ENCODE assay signal across 8 cellular contexts in genomic region chrX:48890296-48890925, GRCh38. TPM values are rescaled to one million over a fixed set of nuclear protein-coding genes. Genes with fewer than 3 reads are reported as not detected.
A peak's percentile ranks its signal among the peaks of the same experiment; 100 is the strongest.
DNase-seq lines count a peak whose midpoint lies in the region; ATAC-seq, FAIRE-seq and TF ChIP-seq lines count a peak whose summit lies in the region.

No MANE protein-coding gene starts in this region.

- H3K4me2 ChIP-seq in skeletal muscle satellite cell (ENCODE audit: low read length): peak overlapping the region; percentile 85

- CTCF ChIA-PET in Panc1 (lab: Charles Lee): no interaction called here

- in situ Hi-C loops in Panc1 (cut with HindIII; ENCODE audit: low pct_unique_long_range_greater_than_20kb, low sequenced_read_pairs): no loop called here

- no TSS peak for BruUV-seq in Panc1 (replicated peaks; lab: Mats Ljungman, UMichigan)

- intact Hi-C loops in Panc1 (cut with micrococcal nuclease; ENCODE audit: unreplicated experiment) (no loop called here), esophagus squamous epithelium (cut with DNase I) (no loop called here)

- no peaks in the 10 kb centered on the region for H3K9me3 ChIP-seq in Panc1 (ENCODE audit: control insufficient read depth, insufficient read depth, low read depth, low read length)
- no peaks in the 10 kb centered on the region for H3K9me3 ChIP-seq in esophagus squamous epithelium
- no peaks in the 10 kb centered on the region for H3K9me3 ChIP-seq in skeletal muscle satellite cell (replicated peaks; ENCODE audit: low read length)

- H3K27ac ChIP-seq in Panc1 (ENCODE audit: low read length): peak overlapping the region; percentile 65; the same call in 1 of the 2 replicates
- H3K27ac ChIP-seq in esophagus squamous epithelium: peak overlapping the region; percentile 21 to 86 (median 71)

- DNase-seq in GM12892 (ENCODE audit: insufficient read length): no peak
- DNase-seq in Panc1 (ENCODE audit: low read depth, low spot score): no peak
- no peak for DNase-seq in esophagus squamous epithelium (lab: John Stamatoyannopoulos, UW)
- DNase-seq in SKM-1 (lab: John Stamatoyannopoulos, UW; ENCODE audit: unreplicated experiment): no peak
- DNase-seq in DMS79 treated with DMSO at 0.1 percent for 48 hours (lab: John Stamatoyannopoulos, UW): no peak

- ATAC-seq in Panc1 (no peak), HG02763 (IDR thresholded peaks at IDR 0.05; ENCODE audit: unreplicated experiment) (no peak), GM21381 (IDR thresholded peaks at IDR 0.05; ENCODE audit: unreplicated experiment) (no peak)

- TF ChIP-seq CTCF in Panc1 (IDR thresholded peaks at IDR 0.05) (no peak), esophagus squamous epithelium (IDR thresholded peaks at IDR 0.05) (no peak)

- H3K4me1 ChIP-seq in Panc1 (ENCODE audit: control insufficient read depth, insufficient read depth, low read length) (no peaks in the 10 kb centered on the region), esophagus squamous epithelium (peaks cover 0 to 18% (median 4%) of the 10 kb centered on the region in 3 donors), skeletal muscle satellite cell (ENCODE audit: control insufficient read depth, insufficient read depth, low read length) (peaks cover 4% of the 10 kb centered on the region)

- H3K27me3 ChIP-seq in Panc1 (ENCODE audit: control insufficient read depth, insufficient read depth, low read length) (no peaks in the 10 kb centered on the region), esophagus squamous epithelium (no peaks in the 10 kb centered on the region), skeletal muscle satellite cell (ENCODE audit: control insufficient read depth, insufficient read depth, low read length) (no peaks in the 10 kb centered on the region)

- no peak overlapping the region for H3K9ac ChIP-seq in skeletal muscle satellite cell (ENCODE audit: low read depth, low read length)

- POLR2A ChIA-PET in Panc1 (lab: Charles Lee): no interaction called here

- TF ChIP-seq POLR2A in GM12892 (IDR thresholded peaks at IDR 0.05; ENCODE audit: low read depth, low read length) (no peak), esophagus squamous epithelium (IDR thresholded peaks at IDR 0.05) (no peak)

- 17 to 64% methylated on average over 14 to 15 of the region's 15 CpGs for WGBS in esophagus squamous epithelium, 2 donors

- H3K36me3 ChIP-seq in Panc1 (ENCODE audit: control insufficient read depth, insufficient read depth, low read length) (no peaks in the 10 kb centered on the region), esophagus squamous epithelium (peaks cover 0 to 27% (median 0%) of the 10 kb centered on the region in 3 donors), skeletal muscle satellite cell (ENCODE audit: insufficient read depth, low read length) (peaks cover 2% of the 10 kb centered on the region)

- H3K4me3 ChIP-seq in Panc1 (ENCODE audit: low read depth in 2 of 2, low read length in 2 of 2) (peak overlapping the region; percentile 49 to 59), esophagus squamous epithelium (peak overlapping the region; percentile 49 to 80 (median 59)), skeletal muscle satellite cell (ENCODE audit: low read length) (peak overlapping the region; percentile 71)

- FAIRE-seq in GM12892 (lab: Jason Lieb, UNC): peak; percentile 68

RNA-seq across cellular contexts. Expression of gene TIMM17B, which starts 7.2 kb away (rescaled TPM):
- polyA plus RNA-seq in GM12892 (2012; ENCODE audit: missing spikeins): 25.8 TPM
- total RNA-seq in Panc1 (2021; ENCODE audit: unreplicated experiment): 92.1 TPM
- polyA plus RNA-seq in Panc1 (2012; ENCODE audit: insufficient read length): 95.5 TPM
- total RNA-seq in esophagus squamous epithelium: 10 to 100 TPM; 27.1 to 58.9 (median 34.6) TPM
- total RNA-seq in skeletal muscle satellite cell (2012; rRNA removed): 27.5 and 28.9 TPM in 2 replicates

RNA-seq across cellular contexts. Expression of gene PQBP1, which starts 7.3 kb away (rescaled TPM):
- 67.7 TPM for polyA plus RNA-seq in GM12892 (2012; ENCODE audit: missing spikeins)
- total RNA-seq in Panc1 (2021; ENCODE audit: unreplicated experiment): 136 TPM
- 173 TPM for polyA plus RNA-seq in Panc1 (2012; ENCODE audit: insufficient read length)
- 10 to 100 TPM; 45.3 to 87.4 (median 53.0) TPM for total RNA-seq in esophagus squamous epithelium
- total RNA-seq in skeletal muscle satellite cell (2012; rRNA removed): 43.2 and 43.6 TPM in 2 replicates

RNA-seq across cellular contexts. Expression of gene SLC35A2, which starts 21.0 kb away (rescaled TPM):
- polyA plus RNA-seq in GM12892 (2012; ENCODE audit: missing spikeins): 8.3 TPM
- total RNA-seq in Panc1 (2021; ENCODE audit: unreplicated experiment) (72.4 TPM), esophagus squamous epithelium (10 to 100 TPM; 13.7 to 28.9 (median 21.0) TPM)
- polyA plus RNA-seq in Panc1 (2012; ENCODE audit: insufficient read length): 94.0 TPM
- 14.7 and 21.6 TPM in 2 replicates for total RNA-seq in skeletal muscle satellite cell (2012; rRNA removed)

RNA-seq across cellular contexts. Expression of gene PIM2, which starts 28.4 kb away (rescaled TPM):
- polyA plus RNA-seq in GM12892 (2012; ENCODE audit: missing spikeins): 175 TPM
- total RNA-seq in Panc1 (2021; ENCODE audit: unreplicated experiment) (52.6 TPM), esophagus squamous epithelium (1 to 10 TPM; 3.3 to 9.7 (median 7.6) TPM)
- polyA plus RNA-seq in Panc1 (2012; ENCODE audit: insufficient read length): 28.1 TPM
- 2.6 and 4.3 TPM in 2 replicates for total RNA-seq in skeletal muscle satellite cell (2012; rRNA removed)

RNA-seq across cellular contexts. Expression of gene PCSK1N, which starts 55.0 kb away (rescaled TPM):
- not detected for polyA plus RNA-seq in GM12892 (2012; ENCODE audit: missing spikeins)
- total RNA-seq in Panc1 (2021; ENCODE audit: unreplicated experiment): 17.8 TPM
- 24.7 TPM for polyA plus RNA-seq in Panc1 (2012; ENCODE audit: insufficient read length)
- total RNA-seq in esophagus squamous epithelium: 1 to 10 TPM in 2 of 4 donors, under 1 TPM in 1, not detected in 1; 0.44 to 2.3 (median 1.3) TPM
- 0.44 and 0.51 TPM in 2 replicates for total RNA-seq in skeletal muscle satellite cell (2012; rRNA removed)
